In the genomic region with DNA sequence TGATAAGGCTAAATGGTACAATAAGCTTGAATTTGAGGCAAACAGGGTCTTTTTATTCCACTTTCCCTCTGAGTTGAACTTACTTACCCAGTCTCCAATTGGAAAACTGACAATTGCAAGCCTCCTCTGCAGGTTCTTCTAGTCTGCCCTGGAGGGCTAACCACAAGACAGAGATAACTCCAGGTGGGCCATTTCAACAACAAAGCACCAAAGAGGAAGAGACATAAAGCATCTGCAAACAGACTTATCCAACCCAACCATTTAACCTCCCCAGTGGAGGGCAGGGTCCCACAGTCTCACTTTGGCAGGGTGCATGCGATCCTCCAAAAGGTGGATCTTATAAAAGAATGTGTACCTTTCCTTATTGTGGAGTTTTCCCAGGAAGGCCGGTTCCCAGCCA, we compare ENCODE assay signal across 21 cellular contexts.
"Had no signal": no experiment of that assay in that cellular context is flagged by ENCODE, and none has a peak within 500 bp of the region (broad histone marks: within the 10 kb centered on the region; RNA-seq: fewer than 3 reads in every experiment).

No MANE protein-coding gene starts in this region.

- H3K27me3 ChIP-seq: SJSA1 had no signal

- H3K4me1 ChIP-seq: SJSA1 had no signal

- H3K4me3 ChIP-seq: K562, SJSA1, SK-N-MC had no signal

- H3K9ac ChIP-seq: KMS-11 had no signal

- H3K4me1 Mint-ChIP-seq: IgD-negative memory B cell had no signal

- H3K4me3 Mint-ChIP-seq: IgD-negative memory B cell had no signal

- DNase-seq: Kasumi-1, MM.1S, NCI-H1092 treated with DMSO at 0.1 percent for 48 hours, NCI-H1436, NCI-H1694 treated with DMSO at 0.1 percent for 48 hours, NCI-H1930, NCI-H2081, NCI-H2107, NCI-H2227 treated with DMSO at 0.1 percent for 48 hours, NCI-H524, NCI-H526 treated with DMSO at 0.1 percent for 48 hours, NCI-H748 treated with DMSO at 0.1 percent for 48 hours, Right ventricle myocardium superior, RPMI8226, SIG-M5 had no signal

- H3K36me3 Mint-ChIP-seq: IgD-negative memory B cell had no signal

- ATAC-seq: K562 had no signal

- H3K27ac ChIP-seq: HL-60, KMS-11, SJSA1, SK-N-MC had no signal

- H3K9me3 Mint-ChIP-seq: IgD-negative memory B cell had no signal

- H3K36me3 ChIP-seq: SJSA1 had no signal

- H3K9me3 ChIP-seq: SJSA1 had no signal

- H3K4me2 ChIP-seq: KMS-11 had no signal

- H3K27ac Mint-ChIP-seq: IgD-negative memory B cell had no signal
